ENCODE assay signal across 1 cellular context in genomic region chr19:42216653-42217521, GRCh38.
TF ChIP-seq lines count a peak whose summit lies in the region.

No MANE protein-coding gene starts in this region.

TF ChIP-seq in K562, 482 proteins besides CTCF, POLR2A, EP300 and RAD21 (continued from another document and continues in another):
- TF ChIP-seq ZBTB9 (CRISPR knock-in tag; IDR thresholded peaks at IDR 0.05), result no peak
- no peak for TF ChIP-seq TCFL5 (CRISPR knock-in tag; conservative IDR thresholded peaks at IDR 0.05)
- peak; percentile 49 for TF ChIP-seq KDM5B (IDR thresholded peaks at IDR 0.05; ENCODE audit: insufficient replicate concordance, low read depth, low read length)
- TF ChIP-seq FOXK2 (conservative IDR thresholded peaks at IDR 0.05 in 1 of 2, IDR thresholded peaks at IDR 0.05 in 1 of 2; ENCODE audit: low read depth in 2 of 2), result peak in 1 of 2 experiments; percentile 92; a peak in 2 of 4 replicates
- TF ChIP-seq ZNF695 (CRISPR knock-in tag; IDR thresholded peaks at IDR 0.05), result no peak
- no peak for TF ChIP-seq E4F1 (CRISPR knock-in tag; IDR thresholded peaks at IDR 0.05; ENCODE audit: borderline replicate concordance)
- no peak for TF ChIP-seq MIER1 (IDR thresholded peaks at IDR 0.05; ENCODE audit: low read depth)
- no peak for TF ChIP-seq KLF6 (CRISPR knock-in tag; IDR thresholded peaks at IDR 0.05; ENCODE audit: borderline replicate concordance)
- no peak for TF ChIP-seq EHMT2 (IDR thresholded peaks at IDR 0.05)
- TF ChIP-seq POLR2G (IDR thresholded peaks at IDR 0.05; ENCODE audit: low read depth, low read length), result peak; percentile 4; the same call in 1 of the 2 replicates
- TF ChIP-seq COPS2 (conservative IDR thresholded peaks at IDR 0.05), result no peak
- no peak for TF ChIP-seq DEAF1 (CRISPR knock-in tag; IDR thresholded peaks at IDR 0.05)
- no peak for TF ChIP-seq ZSCAN29 (IDR thresholded peaks at IDR 0.05)
- peak; percentile 70; the same call in 1 of the 2 replicates for TF ChIP-seq TOE1 (IDR thresholded peaks at IDR 0.05; ENCODE audit: borderline replicate concordance)
- no peak for TF ChIP-seq TOE1 (CRISPR knock-in tag; IDR thresholded peaks at IDR 0.05; ENCODE audit: borderline replicate concordance, low read depth)
- TF ChIP-seq HMG20B (CRISPR knock-in tag; IDR thresholded peaks at IDR 0.05), result no peak
- peak; percentile 99 for TF ChIP-seq PRDM10 (IDR thresholded peaks at IDR 0.05; ENCODE audit: partially characterized antibody)
- no peak for TF ChIP-seq GTF2A2 (tag; IDR thresholded peaks at IDR 0.05)
- TF ChIP-seq ZNF57 (CRISPR knock-in tag; IDR thresholded peaks at IDR 0.05), result no peak
- no peak for TF ChIP-seq SPI1 (IDR thresholded peaks at IDR 0.05; ENCODE audit: borderline replicate concordance, low read depth, low read length)
- no peak for TF ChIP-seq ZNF766 (CRISPR knock-in tag; conservative IDR thresholded peaks at IDR 0.05)
- 0 out of 2 replicates have a peak, but pooled peaks have one; percentile 18 for TF ChIP-seq L3MBTL2 (IDR thresholded peaks at IDR 0.05)
- no peak for TF ChIP-seq CBX1 (IDR thresholded peaks at IDR 0.05; ENCODE audit: low read depth)
- TF ChIP-seq PCBP1 (IDR thresholded peaks at IDR 0.05; ENCODE audit: low read depth, low read length, poor library complexity, severe bottlenecking), result no peak
- TF ChIP-seq ZBTB49 (CRISPR knock-in tag; IDR thresholded peaks at IDR 0.05; ENCODE audit: borderline replicate concordance), result no peak
- no peak for TF ChIP-seq TCF3 (CRISPR knock-in tag; IDR thresholded peaks at IDR 0.05)
- TF ChIP-seq ZNF23 (CRISPR knock-in tag; IDR thresholded peaks at IDR 0.05), result no peak
- TF ChIP-seq ETV5 (CRISPR knock-in tag; IDR thresholded peaks at IDR 0.05; ENCODE audit: low read depth), result peak; percentile 8; the same call in 1 of the 2 replicates
- TF ChIP-seq TFAM (CRISPR knock-in tag; conservative IDR thresholded peaks at IDR 0.05), result no peak
- no peak; the same call in none of the 2 replicates for TF ChIP-seq ARID4B (CRISPR knock-in tag; IDR thresholded peaks at IDR 0.05)
- TF ChIP-seq DACH1 (IDR thresholded peaks at IDR 0.05; ENCODE audit: partially characterized antibody), result no peak
- TF ChIP-seq ARID3B (CRISPR knock-in tag; IDR thresholded peaks at IDR 0.05; ENCODE audit: borderline replicate concordance), result no peak
- no peak for TF ChIP-seq GTF2B (IDR thresholded peaks at IDR 0.05; ENCODE audit: extremely low read depth, insufficient read length)
- TF ChIP-seq ZNF583 (CRISPR knock-in tag; IDR thresholded peaks at IDR 0.05), result no peak
- no peak for TF ChIP-seq HSF4 (CRISPR knock-in tag; IDR thresholded peaks at IDR 0.05; ENCODE audit: borderline replicate concordance)
- TF ChIP-seq ZNF274 (IDR thresholded peaks at IDR 0.05; ENCODE audit: borderline replicate concordance, low read depth, low read length), result no peak
- no peak for TF ChIP-seq MEIS2 (IDR thresholded peaks at IDR 0.05; ENCODE audit: partially characterized antibody)
- no peak for TF ChIP-seq ESRRA (IDR thresholded peaks at IDR 0.05; ENCODE audit: borderline replicate concordance, low read depth)
- no peak for TF ChIP-seq SAFB (IDR thresholded peaks at IDR 0.05; ENCODE audit: borderline replicate concordance, low read depth, low read length)
- no peak for TF ChIP-seq GTF2F1 (IDR thresholded peaks at IDR 0.05; ENCODE audit: low read depth, low read length)
- TF ChIP-seq ZFP1 (CRISPR knock-in tag; IDR thresholded peaks at IDR 0.05), result 0 out of 2 replicates have a peak, but pooled peaks have one; percentile 3
- no peak for TF ChIP-seq ZBTB5 (IDR thresholded peaks at IDR 0.05)
- 0 out of 2 replicates have a peak, but pooled peaks have one; percentile 20 for TF ChIP-seq ZEB2 (IDR thresholded peaks at IDR 0.05)
